In the genomic region with DNA sequence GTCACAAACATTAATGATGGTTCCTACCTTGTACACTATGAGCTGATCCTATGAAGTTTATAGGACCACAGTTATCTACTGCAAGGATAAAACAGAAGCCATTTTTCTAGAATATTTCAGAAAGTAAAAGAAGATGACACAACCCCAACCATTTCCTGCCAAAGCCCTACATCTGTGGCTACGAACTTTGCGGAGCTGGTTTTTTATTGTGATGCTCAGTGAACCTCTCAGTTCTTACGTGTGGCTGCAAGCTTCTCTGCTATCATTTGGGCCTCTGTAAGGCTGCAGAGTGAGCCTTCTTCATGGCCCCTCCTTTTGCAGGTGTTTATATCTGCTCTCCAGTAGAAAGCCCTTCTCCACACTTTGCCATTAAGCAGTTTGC, we compare ENCODE assay signal across 9 cellular contexts. TPM values are rescaled to one million over a fixed set of nuclear protein-coding genes. Genes with fewer than 3 reads are reported as not detected.
DNase-seq lines count a peak whose midpoint lies in the region; TF ChIP-seq lines count a peak whose summit lies in the region.
"Had no signal": no experiment of that assay in that cellular context is flagged by ENCODE, and none has a peak within 500 bp of the region (broad histone marks: within the 10 kb centered on the region; RNA-seq: fewer than 3 reads in every experiment).

No MANE protein-coding gene starts in this region.

- H3K4me3 ChIP-seq in BE2C (ENCODE audit: low read depth, low read length), result no peak overlapping the region
- H3K4me3 ChIP-seq: dorsolateral prefrontal cortex had no signal

- TF ChIP-seq CTCF in BE2C (IDR thresholded peaks at IDR 0.05; ENCODE audit: low read depth, low read length), result no peak

- H3K27ac Mint-ChIP-seq in IgD-negative memory B cell, result peak overlapping the region; percentile 94 to 99 (median 97)

- H3K4me1 ChIP-seq in BE2C, result no peaks in the 10 kb centered on the region

- DNase-seq in activated CD4-positive, alpha-beta T cell treated with anti-CD3 and anti-CD28 coated beads for 1 hour, result peak; percentile 32
- no peak for DNase-seq in activated CD4-positive, alpha-beta T cell treated with anti-CD3 and anti-CD28 coated beads, Interleukin-2, amount 50 U/mL, for 48 hours
- peak; percentile 78 for DNase-seq in activated effector memory CD4-positive, alpha-beta T cell treated with anti-CD3 and anti-CD28 coated beads, Interleukin-2, amount 50 U/mL, for 16 hours
- DNase-seq in stimulated activated naive CD4-positive, alpha-beta T cell treated with Interleukin-2 at 50 U/mL for 16 hours (lab: John Stamatoyannopoulos, UW), result peak; percentile 25
- DNase-seq in BE2C (no peak), NCI-H446 (lab: John Stamatoyannopoulos, UW) (no peak), cerebellar nuclear complex (lab: John Stamatoyannopoulos, UW) (no peak)
- DNase-seq: dorsolateral prefrontal cortex had no signal

- peaks cover 98% of the 10 kb centered on the region for H3K27me3 ChIP-seq in BE2C

- H3K4me3 Mint-ChIP-seq in IgD-negative memory B cell, result peak overlapping the region; percentile 47 to 72 (median 63)

- peaks cover 3% of the 10 kb centered on the region for H3K36me3 Mint-ChIP-seq in IgD-negative memory B cell

- H3K27me3 Mint-ChIP-seq in IgD-negative memory B cell, result no peaks in the 10 kb centered on the region

- no peaks in the 10 kb centered on the region for H3K9me3 Mint-ChIP-seq in IgD-negative memory B cell

- H3K4me1 Mint-ChIP-seq in IgD-negative memory B cell, result peaks cover 41 to 57% (median 49%) of the 10 kb centered on the region in 3 donors

- no peaks in the 10 kb centered on the region for H3K9me3 ChIP-seq in BE2C

- H3K36me3 ChIP-seq in BE2C, result no peaks in the 10 kb centered on the region

RNA-seq across cellular contexts. Expression of a gene that starts 17.8 kb away (rescaled TPM):
- 157 TPM for polyA plus RNA-seq in IgD-negative memory B cell
- polyA plus RNA-seq in BE2C (2012; ENCODE audit: insufficient read depth, insufficient read length, low read depth), result not detected

Comparison
In these comparisons a context has a peak if more than half of its experiments do, and no peak if none do; other contexts are left out.
1. DNase-seq: peak in activated CD4-positive, alpha-beta T cell treated with anti-CD3 and anti-CD28 coated beads for 1 hour (single experiment), activated effector memory CD4-positive, alpha-beta T cell treated with anti-CD3 and anti-CD28 coated beads, Interleukin-2, amount 50 U/mL, for 16 hours (single experiment) and stimulated activated naive CD4-positive, alpha-beta T cell treated with Interleukin-2 at 50 U/mL for 16 hours (single experiment); none in activated CD4-positive, alpha-beta T cell treated with anti-CD3 and anti-CD28 coated beads, Interleukin-2, amount 50 U/mL, for 48 hours (0 of 2), BE2C (single experiment), NCI-H446 (0 of 2) and cerebellar nuclear complex (0 of 2).